ENCODE assay signal across 8 cellular contexts in genomic region chr3:135895106-135895733, GRCh38.
DNase-seq lines count a peak whose midpoint lies in the region; ATAC-seq and TF ChIP-seq lines count a peak whose summit lies in the region.

No MANE protein-coding gene starts in this region.

- no peak overlapping the region for H3K4me3 ChIP-seq in ACC112 (ENCODE audit: low read depth, low read length)

- H3K4me1 ChIP-seq in ACC112 (ENCODE audit: control insufficient read depth, insufficient read depth, low read length, unreplicated experiment): peaks cover 20% of the 10 kb centered on the region

- H3K27me3 ChIP-seq in ACC112 (ENCODE audit: insufficient read depth, low read length): no peaks in the 10 kb centered on the region

- H3K27me3 Mint-ChIP-seq in chondrocyte (ENCODE audit: low read depth): peaks cover 2% of the 10 kb centered on the region

- no peaks in the 10 kb centered on the region for H3K36me3 ChIP-seq in ACC112 (ENCODE audit: insufficient read depth, low read length)

- H3K9me3 Mint-ChIP-seq in chondrocyte (ENCODE audit: low read depth): no peaks in the 10 kb centered on the region

- no peak overlapping the region for H3K27ac Mint-ChIP-seq in chondrocyte (ENCODE audit: unreplicated experiment)

- H3K27ac ChIP-seq in ACC112 (ENCODE audit: low read depth, low read length): peak overlapping the region; percentile 49

- H3K36me3 Mint-ChIP-seq in chondrocyte (ENCODE audit: low read depth): no peaks in the 10 kb centered on the region

- ATAC-seq in left lobe of liver (peak; percentile 97), GM18511 (IDR thresholded peaks at IDR 0.05; ENCODE audit: unreplicated experiment) (no peak)

- no peaks in the 10 kb centered on the region for H3K79me2 ChIP-seq in ACC112 (ENCODE audit: control insufficient read depth, insufficient read depth, low read length, unreplicated experiment)

- peak overlapping the region; percentile 59 for H2AFZ ChIP-seq in ACC112 (ENCODE audit: low read length, unreplicated experiment)

- peak; percentile 75 for TF ChIP-seq CTCF in GM12874 (IDR thresholded peaks at IDR 0.05; ENCODE audit: insufficient read depth, low read depth, low read length)
- TF ChIP-seq CTCF in chondrocyte (IDR thresholded peaks at IDR 0.05): peak; percentile 98

- DNase-seq in NCI-H146 (lab: John Stamatoyannopoulos, UW): peak; percentile 82
- peak; percentile 19 to 74 for DNase-seq in SW 1271 (lab: John Stamatoyannopoulos, UW)
- no peak for DNase-seq in chondrocyte (ENCODE audit: low spot score)
- DNase-seq in left lobe of liver (ENCODE audit: low spot score): peak; percentile 69
- DNase-seq in stimulated activated CD4-positive, alpha-beta T cell treated with anti-CD3 and anti-CD28 coated beads, TNF-alpha, amount 100 ng/mL, for 48 hours (ENCODE audit: low read depth in 3 of 3): peak; percentile 16 to 27 (median 23)

- peaks cover 14% of the 10 kb centered on the region for H3K4me1 Mint-ChIP-seq in chondrocyte (ENCODE audit: low read depth)

- no peak overlapping the region for H3K4me3 Mint-ChIP-seq in chondrocyte (ENCODE audit: unreplicated experiment)
